In genomic region chr9:136786451-136786850, GRCh38 we compare ENCODE assay signal across 1 cellular context.
TF ChIP-seq lines count a peak whose summit lies in the region.

No MANE protein-coding gene starts in this region.

TF ChIP-seq in K562, 482 proteins besides CTCF, POLR2A, EP300 and RAD21:
- no peak for TF ChIP-seq HDGF (IDR thresholded peaks at IDR 0.05)
- 0 out of 2 replicates have a peak, but pooled peaks have one; percentile 54 for TF ChIP-seq NFIC (IDR thresholded peaks at IDR 0.05)
- no peak for TF ChIP-seq E2F8 (IDR thresholded peaks at IDR 0.05; ENCODE audit: low read depth, partially characterized antibody)
TF ChIP-seq in K562: peak in this region for 1.
